Comparison of ENCODE assay signal across 1 cellular context in genomic region chr16:71865173-71865863, GRCh38.
TF ChIP-seq lines count a peak whose summit lies in the region.

No MANE protein-coding gene starts in this region.

TF ChIP-seq in K562, 482 proteins besides CTCF, POLR2A, EP300 and RAD21:
- no peak for TF ChIP-seq RBM17 (IDR thresholded peaks at IDR 0.05; ENCODE audit: borderline replicate concordance, low read depth, low read length)
- TF ChIP-seq CREM (IDR thresholded peaks at IDR 0.05; ENCODE audit: low read depth), result no peak
- TF ChIP-seq TGIF2 (CRISPR knock-in tag; IDR thresholded peaks at IDR 0.05), result no peak
- TF ChIP-seq CBX2 (IDR thresholded peaks at IDR 0.05; ENCODE audit: insufficient read depth, low read length, poor library complexity, severe bottlenecking), result no peak
- no peak for TF ChIP-seq HEY1 (CRISPR knock-in tag; IDR thresholded peaks at IDR 0.05; ENCODE audit: borderline replicate concordance)
- TF ChIP-seq HMGXB4 (CRISPR knock-in tag; IDR thresholded peaks at IDR 0.05), result no peak
- no peak for TF ChIP-seq ZNF143 (CRISPR knock-in tag; IDR thresholded peaks at IDR 0.05)
- TF ChIP-seq POLR2G (IDR thresholded peaks at IDR 0.05; ENCODE audit: low read depth, low read length), result no peak
- TF ChIP-seq ZBTB17 (CRISPR knock-in tag; IDR thresholded peaks at IDR 0.05), result no peak
